Comparison of ENCODE assay signal across 17 cellular contexts in genomic region chrX:149909324-149910177, GRCh38. TPM values are rescaled to one million over a fixed set of nuclear protein-coding genes. Genes with fewer than 3 reads are reported as not detected.
DNase-seq lines count a peak whose midpoint lies in the region; ATAC-seq and TF ChIP-seq lines count a peak whose summit lies in the region.
"Had no signal": no experiment of that assay in that cellular context is flagged by ENCODE, and none has a peak within 500 bp of the region (broad histone marks: within the 10 kb centered on the region; RNA-seq: fewer than 3 reads in every experiment).

No MANE protein-coding gene starts in this region.

- WGBS in spleen, 5 donors: 82 to 100% (median 96%) methylated on average over 2 to 4 of the region's 4 CpGs

- peak; percentile 50 to 72 (median 64) for ATAC-seq in T-cell (replicated peaks in 1 of 4)
- ATAC-seq in stimulated activated naive CD8-positive, alpha-beta T cell treated with anti-CD3 and anti-CD28 coated beads, Interleukin-15, amount 100 ng/mL, for 72 hours: peak; percentile 93
- ATAC-seq: lower lobe of right lung, sciatic nerve, upper lobe of right lung had no signal

- intact Hi-C loops in activated naive CD4-positive, alpha-beta T cell treated with anti-CD3 and anti-CD28 coated beads for 36 hours (cut with micrococcal nuclease): no loop called here
- intact Hi-C loops in spleen (cut with DNase I; ENCODE audit: low total_unique reads): no loop called here

- CTCF ChIA-PET in activated naive CD4-positive, alpha-beta T cell treated with anti-CD3 and anti-CD28 coated beads for 36 hours (lab: Charles Lee): no interaction called here
- CTCF ChIA-PET in T-cell (lab: Charles Lee): no interaction called here

- no peaks in the 10 kb centered on the region for H3K27me3 ChIP-seq in spleen (replicated peaks in 1 of 7)
- H3K27me3 ChIP-seq: pancreas, upper lobe of right lung had no signal

- H3K27ac ChIP-seq in epithelial cell of prostate: no peak overlapping the region
- no peak overlapping the region for H3K27ac ChIP-seq in spleen
- H3K27ac ChIP-seq: lower lobe of right lung, pancreas, SK-N-MC, upper lobe of right lung had no signal

- no peaks in the 10 kb centered on the region for H3K36me3 ChIP-seq in spleen
- H3K36me3 ChIP-seq: lower lobe of right lung, pancreas, upper lobe of right lung had no signal

- no peak overlapping the region for H3K4me3 Mint-ChIP-seq in activated naive CD4-positive, alpha-beta T cell treated with anti-CD3 and anti-CD28 coated beads for 36 hours
- no peak overlapping the region for H3K4me3 Mint-ChIP-seq in T-cell
- H3K4me3 Mint-ChIP-seq in stimulated activated naive CD8-positive, alpha-beta T cell treated with anti-CD3 and anti-CD28 coated beads, Interleukin-15, amount 100 ng/mL, for 72 hours: no peak overlapping the region

- H3K36me3 Mint-ChIP-seq in activated naive CD4-positive, alpha-beta T cell treated with anti-CD3 and anti-CD28 coated beads for 36 hours (ENCODE audit: low read depth): peaks cover 2% of the 10 kb centered on the region
- H3K36me3 Mint-ChIP-seq in T-cell: no peaks in the 10 kb centered on the region

- no peak overlapping the region for H3K4me3 ChIP-seq in spleen
- H3K4me3 ChIP-seq: lower lobe of right lung, pancreas, SK-N-MC, upper lobe of right lung had no signal

- peaks cover under 1% of the 10 kb centered on the region for H3K4me1 Mint-ChIP-seq in activated naive CD4-positive, alpha-beta T cell treated with anti-CD3 and anti-CD28 coated beads for 36 hours (ENCODE audit: low read depth)
- no peaks in the 10 kb centered on the region for H3K4me1 Mint-ChIP-seq in T-cell
- peaks cover 3% of the 10 kb centered on the region for H3K4me1 Mint-ChIP-seq in stimulated activated naive CD8-positive, alpha-beta T cell treated with anti-CD3 and anti-CD28 coated beads, Interleukin-15, amount 100 ng/mL, for 72 hours

- H3K9me3 Mint-ChIP-seq in activated naive CD4-positive, alpha-beta T cell treated with anti-CD3 and anti-CD28 coated beads for 36 hours: peaks cover 16% of the 10 kb centered on the region
- peaks cover 0 to 12% (median 3%) of the 10 kb centered on the region in 3 donors for H3K9me3 Mint-ChIP-seq in T-cell
- peaks cover 7% of the 10 kb centered on the region in 2 donors for H3K9me3 Mint-ChIP-seq in stimulated activated naive CD8-positive, alpha-beta T cell treated with anti-CD3 and anti-CD28 coated beads, Interleukin-15, amount 100 ng/mL, for 72 hours

- no peak for TF ChIP-seq CTCF in spleen (IDR thresholded peaks at IDR 0.05 in 8 of 11, conservative IDR thresholded peaks at IDR 0.05 in 3 of 11)

- peaks cover 0 to 20% (median 0%) of the 10 kb centered on the region in 8 donors for H3K9me3 ChIP-seq in spleen
- H3K9me3 ChIP-seq: lower lobe of right lung, pancreas, upper lobe of right lung had no signal

- TF ChIP-seq POLR2A in spleen (IDR thresholded peaks at IDR 0.05): no peak

- no peaks in the 10 kb centered on the region for H3K4me1 ChIP-seq in spleen
- H3K4me1 ChIP-seq: lower lobe of right lung, pancreas, upper lobe of right lung had no signal

- H3K27ac Mint-ChIP-seq in activated naive CD4-positive, alpha-beta T cell treated with anti-CD3 and anti-CD28 coated beads for 36 hours: no peak overlapping the region
- H3K27ac Mint-ChIP-seq in T-cell: no peak overlapping the region
- no peak overlapping the region for H3K27ac Mint-ChIP-seq in stimulated activated naive CD8-positive, alpha-beta T cell treated with anti-CD3 and anti-CD28 coated beads, Interleukin-15, amount 100 ng/mL, for 72 hours

- DNase-seq in activated naive CD4-positive, alpha-beta T cell treated with anti-CD3 and anti-CD28 coated beads for 36 hours: peak; percentile 34
- no peak for DNase-seq in activated naive CD4-positive, alpha-beta T cell (lab: John Stamatoyannopoulos, UW)
- DNase-seq in T-cell (no peak), epithelial cell of prostate (ENCODE audit: low read depth, low spot score) (peak; percentile 22), spleen (no peak), NCI-H187 (lab: John Stamatoyannopoulos, UW) (no peak)
- no peak for DNase-seq in stimulated activated naive CD8-positive, alpha-beta T cell treated with anti-CD3 and anti-CD28 coated beads, Interleukin-15, amount 100 ng/mL, for 72 hours
- DNase-seq: cerebellar nuclear complex; effector CD4-positive, alpha-beta T cell; lower lobe of right lung; NCI-H1105 treated with DMSO at 0.1 percent for 48 hours; pancreas; T1000; upper lobe of right lung had no signal

- POLR2A ChIA-PET in T-cell (lab: Charles Lee): interaction anchor here in 1 of 2 donors (0.5 to 0.6 kb wide), 2 partner anchors 81 to 370 kb away, joined by 3 to 7 read pairs; no protein-coding TSS in a partner anchor

- no peaks in the 10 kb centered on the region for H3K27me3 Mint-ChIP-seq in activated naive CD4-positive, alpha-beta T cell treated with anti-CD3 and anti-CD28 coated beads for 36 hours (ENCODE audit: low read depth)
- H3K27me3 Mint-ChIP-seq in T-cell: peaks cover 0 to 4% of the 10 kb centered on the region in 2 donors
- H3K27me3 Mint-ChIP-seq in stimulated activated naive CD8-positive, alpha-beta T cell treated with anti-CD3 and anti-CD28 coated beads, Interleukin-15, amount 100 ng/mL, for 72 hours: no peaks in the 10 kb centered on the region

RNA-seq across cellular contexts. Expression of gene HSFX4, which starts 19.8 kb away (rescaled TPM):
- not detected for total RNA-seq in activated naive CD4-positive, alpha-beta T cell treated with anti-CD3 and anti-CD28 coated beads for 36 hours
- total RNA-seq in T-cell (not detected), spleen (not detected)
- not detected for polyA plus RNA-seq in spleen
- total RNA-seq: H4, lower lobe of right lung, pancreas, sciatic nerve, upper lobe of right lung had no signal

RNA-seq across cellular contexts. Expression of gene MAGEA8, which starts 28.6 kb away (rescaled TPM):
- not detected for total RNA-seq in activated naive CD4-positive, alpha-beta T cell treated with anti-CD3 and anti-CD28 coated beads for 36 hours
- not detected for total RNA-seq in T-cell
- total RNA-seq in spleen: not detected
- polyA plus RNA-seq in spleen: not detected
- total RNA-seq: H4, lower lobe of right lung, pancreas, sciatic nerve, upper lobe of right lung had no signal
- polyA plus RNA-seq: pancreas had no signal

RNA-seq across cellular contexts. Expression of gene EOLA2, which starts 28.7 kb away (rescaled TPM):
- total RNA-seq in activated naive CD4-positive, alpha-beta T cell treated with anti-CD3 and anti-CD28 coated beads for 36 hours: 10 to 100 TPM; 28.1 to 28.4 TPM
- 10 to 100 TPM; 43.2 to 58.7 (median 48.5) TPM for total RNA-seq in T-cell
- total RNA-seq in spleen: 10 to 100 TPM; 14.9 to 44.8 (median 32.9) TPM
- 10 to 100 TPM; 23.8 to 55.3 (median 39.4) TPM for polyA plus RNA-seq in spleen

Comparison
In these comparisons a context has a peak if more than half of its experiments do, and no peak if none do; other contexts are left out.
1. DNase-seq: peak in activated naive CD4-positive, alpha-beta T cell treated with anti-CD3 and anti-CD28 coated beads for 36 hours (single experiment) and epithelial cell of prostate (single experiment); none in activated naive CD4-positive, alpha-beta T cell (0 of 4), T-cell (0 of 34), stimulated activated naive CD8-positive, alpha-beta T cell treated with anti-CD3 and anti-CD28 coated beads, Interleukin-15, amount 100 ng/mL, for 72 hours (0 of 2), spleen (single experiment) and NCI-H187 (0 of 2).